ENCODE assay signal across 1 cellular context in the genomic region with DNA sequence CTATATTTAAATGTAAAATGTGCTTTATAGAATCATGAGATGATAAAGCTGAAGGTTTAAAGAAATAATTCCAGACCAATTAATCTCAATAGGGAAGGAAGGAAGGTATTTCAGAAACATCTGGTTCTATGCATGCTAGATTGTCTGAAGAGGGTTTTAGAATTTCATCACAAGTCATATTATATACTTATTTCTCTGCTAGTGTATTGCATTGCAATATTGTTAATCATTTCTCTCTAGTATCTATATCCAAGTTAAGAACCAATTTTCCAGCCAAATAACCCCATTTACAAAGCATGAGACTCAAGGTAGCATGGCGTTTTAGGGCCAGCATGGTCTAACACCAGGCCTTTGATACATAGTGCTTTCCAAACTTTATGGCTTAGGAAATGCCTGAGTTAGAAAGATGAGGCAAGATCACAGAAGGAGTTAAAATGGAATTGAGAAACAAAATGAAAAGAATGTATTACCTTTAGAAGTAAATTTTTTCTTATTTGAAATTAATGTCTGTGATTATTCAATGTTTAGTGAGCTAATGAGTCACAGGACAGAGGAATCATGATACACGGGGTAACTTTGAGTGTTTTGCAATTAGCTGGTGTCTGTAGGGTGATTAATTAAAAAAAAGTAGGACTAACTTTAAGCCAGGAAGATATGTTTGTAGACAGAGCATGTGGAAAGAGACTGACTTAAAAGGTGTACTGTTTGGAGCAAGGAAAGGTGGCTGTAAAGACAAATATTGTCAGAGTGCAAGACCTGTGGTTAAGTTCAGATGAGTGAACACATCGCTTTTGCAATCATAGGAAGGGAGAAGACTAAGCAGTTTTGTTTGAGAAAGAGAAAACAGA.
TF ChIP-seq lines count a peak whose summit lies in the region.

No MANE protein-coding gene starts in this region.

TF ChIP-seq in GM23338, 12 proteins besides CTCF, POLR2A, EP300 and RAD21:
- TF ChIP-seq, protein P1, sequence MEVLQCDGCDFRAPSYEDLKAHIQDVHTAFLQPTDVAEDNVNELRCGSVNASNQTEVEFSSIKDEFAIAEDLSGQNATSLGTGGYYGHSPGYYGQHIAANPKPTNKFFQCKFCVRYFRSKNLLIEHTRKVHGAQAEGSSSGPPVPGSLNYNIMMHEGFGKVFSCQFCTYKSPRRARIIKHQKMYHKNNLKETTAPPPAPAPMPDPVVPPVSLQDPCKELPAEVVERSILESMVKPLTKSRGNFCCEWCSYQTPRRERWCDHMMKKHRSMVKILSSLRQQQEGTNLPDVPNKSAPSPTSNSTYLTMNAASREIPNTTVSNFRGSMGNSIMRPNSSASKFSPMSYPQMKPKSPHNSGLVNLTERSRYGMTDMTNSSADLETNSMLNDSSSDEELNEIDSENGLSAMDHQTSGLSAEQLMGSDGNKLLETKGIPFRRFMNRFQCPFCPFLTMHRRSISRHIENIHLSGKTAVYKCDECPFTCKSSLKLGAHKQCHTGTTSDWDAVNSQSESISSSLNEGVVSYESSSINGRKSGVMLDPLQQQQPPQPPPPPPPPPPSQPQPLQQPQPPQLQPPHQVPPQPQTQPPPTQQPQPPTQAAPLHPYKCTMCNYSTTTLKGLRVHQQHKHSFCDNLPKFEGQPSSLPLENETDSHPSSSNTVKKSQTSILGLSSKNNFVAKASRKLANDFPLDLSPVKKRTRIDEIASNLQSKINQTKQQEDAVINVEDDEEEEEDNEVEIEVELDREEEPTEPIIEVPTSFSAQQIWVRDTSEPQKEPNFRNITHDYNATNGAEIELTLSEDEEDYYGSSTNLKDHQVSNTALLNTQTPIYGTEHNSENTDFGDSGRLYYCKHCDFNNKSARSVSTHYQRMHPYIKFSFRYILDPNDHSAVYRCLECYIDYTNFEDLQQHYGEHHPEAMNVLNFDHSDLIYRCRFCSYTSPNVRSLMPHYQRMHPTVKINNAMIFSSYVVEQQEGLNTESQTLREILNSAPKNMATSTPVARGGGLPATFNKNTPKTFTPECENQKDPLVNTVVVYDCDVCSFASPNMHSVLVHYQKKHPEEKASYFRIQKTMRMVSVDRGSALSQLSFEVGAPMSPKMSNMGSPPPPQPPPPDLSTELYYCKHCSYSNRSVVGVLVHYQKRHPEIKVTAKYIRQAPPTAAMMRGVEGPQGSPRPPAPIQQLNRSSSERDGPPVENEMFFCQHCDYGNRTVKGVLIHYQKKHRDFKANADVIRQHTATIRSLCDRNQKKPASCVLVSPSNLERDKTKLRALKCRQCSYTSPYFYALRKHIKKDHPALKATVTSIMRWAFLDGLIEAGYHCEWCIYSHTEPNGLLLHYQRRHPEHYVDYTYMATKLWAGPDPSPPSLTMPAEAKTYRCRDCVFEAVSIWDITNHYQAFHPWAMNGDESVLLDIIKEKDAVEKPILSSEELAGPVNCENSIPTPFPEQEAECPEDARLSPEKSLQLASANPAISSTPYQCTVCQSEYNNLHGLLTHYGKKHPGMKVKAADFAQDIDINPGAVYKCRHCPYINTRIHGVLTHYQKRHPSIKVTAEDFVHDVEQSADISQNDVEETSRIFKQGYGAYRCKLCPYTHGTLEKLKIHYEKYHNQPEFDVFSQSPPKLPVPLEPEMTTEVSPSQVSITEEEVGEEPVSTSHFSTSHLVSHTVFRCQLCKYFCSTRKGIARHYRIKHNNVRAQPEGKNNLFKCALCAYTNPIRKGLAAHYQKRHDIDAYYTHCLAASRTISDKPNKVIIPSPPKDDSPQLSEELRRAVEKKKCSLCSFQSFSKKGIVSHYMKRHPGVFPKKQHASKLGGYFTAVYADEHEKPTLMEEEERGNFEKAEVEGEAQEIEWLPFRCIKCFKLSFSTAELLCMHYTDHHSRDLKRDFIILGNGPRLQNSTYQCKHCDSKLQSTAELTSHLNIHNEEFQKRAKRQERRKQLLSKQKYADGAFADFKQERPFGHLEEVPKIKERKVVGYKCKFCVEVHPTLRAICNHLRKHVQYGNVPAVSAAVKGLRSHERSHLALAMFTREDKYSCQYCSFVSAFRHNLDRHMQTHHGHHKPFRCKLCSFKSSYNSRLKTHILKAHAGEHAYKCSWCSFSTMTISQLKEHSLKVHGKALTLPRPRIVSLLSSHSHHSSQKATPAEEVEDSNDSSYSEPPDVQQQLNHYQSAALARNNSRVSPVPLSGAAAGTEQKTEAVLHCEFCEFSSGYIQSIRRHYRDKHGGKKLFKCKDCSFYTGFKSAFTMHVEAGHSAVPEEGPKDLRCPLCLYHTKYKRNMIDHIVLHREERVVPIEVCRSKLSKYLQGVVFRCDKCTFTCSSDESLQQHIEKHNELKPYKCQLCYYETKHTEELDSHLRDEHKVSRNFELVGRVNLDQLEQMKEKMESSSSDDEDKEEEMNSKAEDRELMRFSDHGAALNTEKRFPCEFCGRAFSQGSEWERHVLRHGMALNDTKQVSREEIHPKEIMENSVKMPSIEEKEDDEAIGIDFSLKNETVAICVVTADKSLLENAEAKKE (CRISPR knock-in tag; IDR thresholded peaks at IDR 0.05), result no peak
- TF ChIP-seq, protein P2, sequence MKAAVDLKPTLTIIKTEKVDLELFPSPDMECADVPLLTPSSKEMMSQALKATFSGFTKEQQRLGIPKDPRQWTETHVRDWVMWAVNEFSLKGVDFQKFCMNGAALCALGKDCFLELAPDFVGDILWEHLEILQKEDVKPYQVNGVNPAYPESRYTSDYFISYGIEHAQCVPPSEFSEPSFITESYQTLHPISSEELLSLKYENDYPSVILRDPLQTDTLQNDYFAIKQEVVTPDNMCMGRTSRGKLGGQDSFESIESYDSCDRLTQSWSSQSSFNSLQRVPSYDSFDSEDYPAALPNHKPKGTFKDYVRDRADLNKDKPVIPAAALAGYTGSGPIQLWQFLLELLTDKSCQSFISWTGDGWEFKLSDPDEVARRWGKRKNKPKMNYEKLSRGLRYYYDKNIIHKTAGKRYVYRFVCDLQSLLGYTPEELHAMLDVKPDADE (IDR thresholded peaks at IDR 0.05), result no peak
- no peak for TF ChIP-seq CREB1 (CRISPR knock-in tag; IDR thresholded peaks at IDR 0.05; ENCODE audit: low read depth)
- no peak for TF ChIP-seq NANOG (IDR thresholded peaks at IDR 0.05; ENCODE audit: borderline replicate concordance)
- TF ChIP-seq, protein P3, sequence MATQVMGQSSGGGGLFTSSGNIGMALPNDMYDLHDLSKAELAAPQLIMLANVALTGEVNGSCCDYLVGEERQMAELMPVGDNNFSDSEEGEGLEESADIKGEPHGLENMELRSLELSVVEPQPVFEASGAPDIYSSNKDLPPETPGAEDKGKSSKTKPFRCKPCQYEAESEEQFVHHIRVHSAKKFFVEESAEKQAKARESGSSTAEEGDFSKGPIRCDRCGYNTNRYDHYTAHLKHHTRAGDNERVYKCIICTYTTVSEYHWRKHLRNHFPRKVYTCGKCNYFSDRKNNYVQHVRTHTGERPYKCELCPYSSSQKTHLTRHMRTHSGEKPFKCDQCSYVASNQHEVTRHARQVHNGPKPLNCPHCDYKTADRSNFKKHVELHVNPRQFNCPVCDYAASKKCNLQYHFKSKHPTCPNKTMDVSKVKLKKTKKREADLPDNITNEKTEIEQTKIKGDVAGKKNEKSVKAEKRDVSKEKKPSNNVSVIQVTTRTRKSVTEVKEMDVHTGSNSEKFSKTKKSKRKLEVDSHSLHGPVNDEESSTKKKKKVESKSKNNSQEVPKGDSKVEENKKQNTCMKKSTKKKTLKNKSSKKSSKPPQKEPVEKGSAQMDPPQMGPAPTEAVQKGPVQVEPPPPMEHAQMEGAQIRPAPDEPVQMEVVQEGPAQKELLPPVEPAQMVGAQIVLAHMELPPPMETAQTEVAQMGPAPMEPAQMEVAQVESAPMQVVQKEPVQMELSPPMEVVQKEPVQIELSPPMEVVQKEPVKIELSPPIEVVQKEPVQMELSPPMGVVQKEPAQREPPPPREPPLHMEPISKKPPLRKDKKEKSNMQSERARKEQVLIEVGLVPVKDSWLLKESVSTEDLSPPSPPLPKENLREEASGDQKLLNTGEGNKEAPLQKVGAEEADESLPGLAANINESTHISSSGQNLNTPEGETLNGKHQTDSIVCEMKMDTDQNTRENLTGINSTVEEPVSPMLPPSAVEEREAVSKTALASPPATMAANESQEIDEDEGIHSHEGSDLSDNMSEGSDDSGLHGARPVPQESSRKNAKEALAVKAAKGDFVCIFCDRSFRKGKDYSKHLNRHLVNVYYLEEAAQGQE (IDR thresholded peaks at IDR 0.05; ENCODE audit: unreplicated experiment), result no peak
- TF ChIP-seq ZNF114 (CRISPR knock-in tag; IDR thresholded peaks at IDR 0.05), result no peak
- no peak for TF ChIP-seq EZH2phosphoT487 (IDR thresholded peaks at IDR 0.05; ENCODE audit: unreplicated experiment)
TF ChIP-seq in GM23338: peak in this region for 0.
